ENCODE assay signal across 9 cellular contexts in genomic region chr12:53737951-53738833, GRCh38. TPM values are rescaled to one million over a fixed set of nuclear protein-coding genes. Genes with fewer than 3 reads are reported as not detected.
A peak's percentile ranks its signal among the peaks of the same experiment; 100 is the strongest.
DNase-seq lines count a peak whose midpoint lies in the region; ATAC-seq and TF ChIP-seq lines count a peak whose summit lies in the region.
"Had no signal": no experiment of that assay in that cellular context is flagged by ENCODE, and none has a peak within 500 bp of the region (broad histone marks: within the 10 kb centered on the region; RNA-seq: fewer than 3 reads in every experiment).

No MANE protein-coding gene starts in this region.

- H3K36me3 Mint-ChIP-seq in activated CD4-positive, alpha-beta memory T cell treated with anti-CD3 and anti-CD28 coated beads for 36 hours, result no peaks in the 10 kb centered on the region
- H3K36me3 Mint-ChIP-seq in activated CD4-positive, alpha-beta memory T cell treated with anti-CD3 and anti-CD28 coated beads, Interleukin-2, amount 10 ng/mL, durations not matched to agents 7 days and 5 days (ENCODE audit: low read depth), result no peaks in the 10 kb centered on the region
- H3K36me3 Mint-ChIP-seq in activated T-cell treated with anti-CD3 and anti-CD28 coated beads, Interleukin-2, amount 50 U/mL, for 72 hours (ENCODE audit: insufficient read depth in 2 of 2), result no peaks in the 10 kb centered on the region

- TF ChIP-seq EP300 in suprapubic skin (IDR thresholded peaks at IDR 0.05), result no peak

- peak; percentile 55 for DNase-seq in activated CD4-positive, alpha-beta memory T cell treated with anti-CD3 and anti-CD28 coated beads for 36 hours
- DNase-seq in activated CD4-positive, alpha-beta memory T cell treated with anti-CD3 and anti-CD28 coated beads, Interleukin-2, amount 10 ng/mL, durations not matched to agents 7 days and 5 days, result no peak
- peak; percentile 49 to 60 for DNase-seq in activated T-cell treated with anti-CD3 and anti-CD28 coated beads, Interleukin-2, amount 50 U/mL, for 72 hours
- DNase-seq in islet precursor cell (peak; percentile 82), suprapubic skin (ENCODE audit: low spot score in 2 of 2) (no peak), foreskin fibroblast (no peak), coronary artery (ENCODE audit: low spot score) (no peak)
- DNase-seq: KG1 had no signal

- TF ChIP-seq CTCF in suprapubic skin (IDR thresholded peaks at IDR 0.05) (no peak), foreskin fibroblast (IDR thresholded peaks at IDR 0.05; ENCODE audit: low read depth, low read length) (no peak), coronary artery (IDR thresholded peaks at IDR 0.05) (no peak)

- no peaks in the 10 kb centered on the region for H3K9me3 ChIP-seq in suprapubic skin

- H3K4me3 Mint-ChIP-seq in activated CD4-positive, alpha-beta memory T cell treated with anti-CD3 and anti-CD28 coated beads for 36 hours, result peak overlapping the region; percentile 33
- no peak overlapping the region for H3K4me3 Mint-ChIP-seq in activated CD4-positive, alpha-beta memory T cell treated with anti-CD3 and anti-CD28 coated beads, Interleukin-2, amount 10 ng/mL, durations not matched to agents 7 days and 5 days
- peak overlapping the region; percentile 56 to 86 for H3K4me3 Mint-ChIP-seq in activated T-cell treated with anti-CD3 and anti-CD28 coated beads, Interleukin-2, amount 50 U/mL, for 72 hours

- H3K27ac ChIP-seq in suprapubic skin (no peak overlapping the region), coronary artery (no peak overlapping the region)

- H3K9me3 Mint-ChIP-seq in activated CD4-positive, alpha-beta memory T cell treated with anti-CD3 and anti-CD28 coated beads for 36 hours, result no peaks in the 10 kb centered on the region
- no peaks in the 10 kb centered on the region for H3K9me3 Mint-ChIP-seq in activated CD4-positive, alpha-beta memory T cell treated with anti-CD3 and anti-CD28 coated beads, Interleukin-2, amount 10 ng/mL, durations not matched to agents 7 days and 5 days
- no peaks in the 10 kb centered on the region for H3K9me3 Mint-ChIP-seq in activated T-cell treated with anti-CD3 and anti-CD28 coated beads, Interleukin-2, amount 50 U/mL, for 72 hours

- H3K27me3 ChIP-seq in suprapubic skin, result peaks cover 60% of the 10 kb centered on the region

- peaks cover 23% of the 10 kb centered on the region for H3K4me1 ChIP-seq in suprapubic skin

- H3K36me3 ChIP-seq in suprapubic skin, result no peaks in the 10 kb centered on the region

- intact Hi-C loops in activated CD4-positive, alpha-beta memory T cell treated with anti-CD3 and anti-CD28 coated beads for 36 hours (cut with micrococcal nuclease), result no loop called here

- peak overlapping the region; percentile 32 for H3K4me3 ChIP-seq in suprapubic skin
- no peak overlapping the region for H3K4me3 ChIP-seq in foreskin fibroblast (ENCODE audit: low read depth in 1 of 2, low read length in 2 of 2)
- H3K4me3 ChIP-seq in coronary artery, result no peak overlapping the region

- ATAC-seq in activated T-cell treated with anti-CD3 and anti-CD28 coated beads, Interleukin-2, amount 50 U/mL, for 72 hours (replicated peaks in 1 of 2), result peak; percentile 64 to 71
- ATAC-seq in GM19328 (IDR thresholded peaks at IDR 0.05; ENCODE audit: unreplicated experiment), result no peak

- CTCF ChIA-PET in activated CD4-positive, alpha-beta memory T cell treated with anti-CD3 and anti-CD28 coated beads for 36 hours (lab: Charles Lee), result interaction anchor here (1.0 to 14.1 kb wide), 4 partner anchors 7 to 195 kb away, joined by 3 to 269 read pairs (median 5); no protein-coding TSS in a partner anchor
- CTCF ChIA-PET in activated CD4-positive, alpha-beta memory T cell treated with anti-CD3 and anti-CD28 coated beads, Interleukin-2, amount 10 ng/mL, durations not matched to agents 7 days and 5 days (lab: Charles Lee), result interaction anchor here (1.2 to 2.0 kb wide), 3 partner anchors 9 to 22 kb away, joined by 3 to 10 read pairs (median 4); partner anchors contain the start of gene CALCOCO1

- peaks cover 24% of the 10 kb centered on the region for H3K27me3 Mint-ChIP-seq in activated CD4-positive, alpha-beta memory T cell treated with anti-CD3 and anti-CD28 coated beads for 36 hours
- peaks cover 49% of the 10 kb centered on the region for H3K27me3 Mint-ChIP-seq in activated CD4-positive, alpha-beta memory T cell treated with anti-CD3 and anti-CD28 coated beads, Interleukin-2, amount 10 ng/mL, durations not matched to agents 7 days and 5 days
- peaks cover 15% of the 10 kb centered on the region for H3K27me3 Mint-ChIP-seq in activated T-cell treated with anti-CD3 and anti-CD28 coated beads, Interleukin-2, amount 50 U/mL, for 72 hours (ENCODE audit: low read depth)

- POLR2A ChIA-PET in activated CD4-positive, alpha-beta memory T cell treated with anti-CD3 and anti-CD28 coated beads for 36 hours (lab: Charles Lee), result no interaction called here
- POLR2A ChIA-PET in activated CD4-positive, alpha-beta memory T cell treated with anti-CD3 and anti-CD28 coated beads, Interleukin-2, amount 10 ng/mL, durations not matched to agents 7 days and 5 days (lab: Charles Lee), result interaction anchor here (0.6 to 1.5 kb wide), 2 partner anchors 9 to 11 kb away, joined by 3 to 4 read pairs; partner anchors contain the start of gene CALCOCO1

- H3K27ac Mint-ChIP-seq in activated CD4-positive, alpha-beta memory T cell treated with anti-CD3 and anti-CD28 coated beads for 36 hours, result no peak overlapping the region
- no peak overlapping the region for H3K27ac Mint-ChIP-seq in activated CD4-positive, alpha-beta memory T cell treated with anti-CD3 and anti-CD28 coated beads, Interleukin-2, amount 10 ng/mL, durations not matched to agents 7 days and 5 days
- H3K27ac Mint-ChIP-seq in activated T-cell treated with anti-CD3 and anti-CD28 coated beads, Interleukin-2, amount 50 U/mL, for 72 hours, result no peak overlapping the region

- TF ChIP-seq POLR2A in suprapubic skin (IDR thresholded peaks at IDR 0.05), result no peak

- WGBS in suprapubic skin, result 46% methylated on average over 31 of the region's 40 CpGs

- H3K4me1 Mint-ChIP-seq in activated CD4-positive, alpha-beta memory T cell treated with anti-CD3 and anti-CD28 coated beads for 36 hours (ENCODE audit: low read depth), result peaks cover 20% of the 10 kb centered on the region
- peaks cover 16% of the 10 kb centered on the region for H3K4me1 Mint-ChIP-seq in activated CD4-positive, alpha-beta memory T cell treated with anti-CD3 and anti-CD28 coated beads, Interleukin-2, amount 10 ng/mL, durations not matched to agents 7 days and 5 days
- peaks cover 20% of the 10 kb centered on the region for H3K4me1 Mint-ChIP-seq in activated T-cell treated with anti-CD3 and anti-CD28 coated beads, Interleukin-2, amount 50 U/mL, for 72 hours (ENCODE audit: low read depth)

RNA-seq across cellular contexts. Expression of gene CALCOCO1, which starts 10.9 kb away (rescaled TPM):
- 10 to 100 TPM; 21.2 to 23.7 TPM for total RNA-seq in activated CD4-positive, alpha-beta memory T cell treated with anti-CD3 and anti-CD28 coated beads for 36 hours
- total RNA-seq in activated CD4-positive, alpha-beta memory T cell treated with anti-CD3 and anti-CD28 coated beads, Interleukin-2, amount 10 ng/mL, durations not matched to agents 7 days and 5 days, result 10 to 100 TPM; 80.5 to 83.0 TPM
- total RNA-seq in activated T-cell treated with anti-CD3 and anti-CD28 coated beads, Interleukin-2, amount 50 U/mL, for 72 hours, result 10 to 100 TPM; 60.1 to 71.3 TPM
- total RNA-seq in suprapubic skin, result 100 to 1,000 TPM; 287 to 729 (median 317) TPM

RNA-seq across cellular contexts. Expression of gene CISTR, which starts 13.6 kb away (rescaled TPM):
- total RNA-seq in activated CD4-positive, alpha-beta memory T cell treated with anti-CD3 and anti-CD28 coated beads for 36 hours, result not detected
- total RNA-seq in activated CD4-positive, alpha-beta memory T cell treated with anti-CD3 and anti-CD28 coated beads, Interleukin-2, amount 10 ng/mL, durations not matched to agents 7 days and 5 days, result not detected
- total RNA-seq in activated T-cell treated with anti-CD3 and anti-CD28 coated beads, Interleukin-2, amount 50 U/mL, for 72 hours, result not detected
- total RNA-seq in suprapubic skin, result not detected

Comparison
In these comparisons a context has a peak if more than half of its experiments do, and no peak if none do; other contexts are left out.
1. DNase-seq: peak in activated CD4-positive, alpha-beta memory T cell treated with anti-CD3 and anti-CD28 coated beads for 36 hours (single experiment), activated T-cell treated with anti-CD3 and anti-CD28 coated beads, Interleukin-2, amount 50 U/mL, for 72 hours (2 of 2) and islet precursor cell (single experiment); none in activated CD4-positive, alpha-beta memory T cell treated with anti-CD3 and anti-CD28 coated beads, Interleukin-2, amount 10 ng/mL, durations not matched to agents 7 days and 5 days (single experiment), suprapubic skin (0 of 2), foreskin fibroblast (0 of 2) and coronary artery (single experiment).